8 cellular contexts compared by ENCODE assay signal in the genomic region with DNA sequence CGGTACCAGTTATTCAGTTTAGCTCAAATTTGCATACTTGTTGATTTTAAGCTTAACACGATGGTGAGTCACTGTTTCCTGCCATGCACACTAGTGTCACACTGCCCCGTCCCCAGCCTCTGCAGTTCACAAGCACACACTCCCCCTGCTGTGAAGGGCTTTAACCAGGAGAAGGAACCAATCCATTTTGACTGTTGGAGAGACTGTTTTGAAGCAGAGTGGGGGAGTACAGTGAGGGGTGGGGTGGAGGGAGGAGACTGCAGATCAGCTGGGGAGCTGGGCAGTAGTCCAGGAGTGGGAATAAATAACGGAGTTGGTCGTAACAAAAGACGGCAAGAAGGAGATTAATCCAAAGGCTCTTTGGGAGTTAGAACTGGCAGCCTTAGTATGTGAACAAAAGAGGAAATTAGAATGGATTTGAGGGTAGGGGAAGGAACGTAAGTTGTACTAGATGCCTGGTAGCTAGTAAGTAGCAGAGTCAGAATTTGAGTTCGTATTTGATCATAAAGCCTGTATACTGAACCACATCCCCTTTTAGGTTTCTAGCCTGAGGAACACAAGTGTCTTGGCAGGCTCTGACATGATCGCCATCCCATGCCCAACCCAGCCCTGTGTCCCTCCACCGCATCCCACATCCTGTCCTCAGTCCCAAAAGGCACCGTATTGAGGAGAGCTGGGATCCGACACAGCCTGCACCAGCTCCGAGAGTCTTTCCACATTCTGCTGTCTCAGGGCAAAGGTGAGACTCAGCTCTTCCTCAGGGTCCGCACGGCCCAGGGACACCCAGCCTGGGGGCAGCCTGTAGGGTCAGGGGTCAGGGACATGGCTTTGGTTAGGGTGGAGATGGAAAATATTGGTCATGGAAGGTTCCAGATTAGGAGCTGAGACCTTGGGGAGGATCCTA. TPM values are rescaled to one million over a fixed set of nuclear protein-coding genes. Genes with fewer than 3 reads are reported as not detected.
DNase-seq lines count a peak whose midpoint lies in the region; ATAC-seq, FAIRE-seq and TF ChIP-seq lines count a peak whose summit lies in the region.

No MANE protein-coding gene starts in this region.

- WGBS in stomach, 5 donors: 8 to 11% (median 9%) methylated on average over 14 to 15 of the region's 15 CpGs

- H3K27ac ChIP-seq in MM.1S (ENCODE audit: low read length): no peak overlapping the region
- H3K27ac ChIP-seq in stomach: peak overlapping the region; percentile 60 to 95 (median 86)

- H3K4me1 ChIP-seq in MM.1S (ENCODE audit: low read length) (peaks cover 19% of the 10 kb centered on the region; the same call in 1 of the 2 replicates), stomach (peaks cover 15 to 36% (median 24%) of the 10 kb centered on the region in 4 donors)

- peak overlapping the region; percentile 74 for H3K9ac ChIP-seq in MM.1S (ENCODE audit: low read length)

- H3K27me3 Mint-ChIP-seq in activated CD8-positive, alpha-beta T cell treated with anti-CD3 and anti-CD28 coated beads for 36 hours: no peaks in the 10 kb centered on the region

- POLR2A ChIA-PET in activated CD8-positive, alpha-beta T cell treated with anti-CD3 and anti-CD28 coated beads for 36 hours (lab: Charles Lee): interaction anchor here (0.7 to 3.3 kb wide), 15 partner anchors 9 to 308 kb away, joined by 3 to 20 read pairs (median 5); a partner anchor contains a TSS

- H3K9me3 Mint-ChIP-seq in activated CD8-positive, alpha-beta T cell treated with anti-CD3 and anti-CD28 coated beads for 36 hours: no peaks in the 10 kb centered on the region

- peak; percentile 92 for FAIRE-seq in endometrium (lab: Jason Lieb, UNC)

- ATAC-seq in GM18502 (IDR thresholded peaks at IDR 0.05; ENCODE audit: poor library complexity, unreplicated experiment): peak; percentile 18
- peak; percentile 46 for ATAC-seq in activated CD8-positive, alpha-beta T cell treated with anti-CD3 and anti-CD28 coated beads for 36 hours
- no peak for ATAC-seq in HG03025 (IDR thresholded peaks at IDR 0.05; ENCODE audit: low FRiP score, unreplicated experiment)
- no peak for ATAC-seq in GM18858 (IDR thresholded peaks at IDR 0.05; ENCODE audit: unreplicated experiment)

- H3K36me3 Mint-ChIP-seq in activated CD8-positive, alpha-beta T cell treated with anti-CD3 and anti-CD28 coated beads for 36 hours (ENCODE audit: low read depth): peaks cover 6% of the 10 kb centered on the region

- H3K27me3 ChIP-seq in MM.1S (replicated peaks; ENCODE audit: insufficient read depth, low read length) (no peaks in the 10 kb centered on the region), stomach (no peaks in the 10 kb centered on the region)

- H3K9me2 ChIP-seq in MM.1S (replicated peaks; ENCODE audit: insufficient read depth, low read length): no peaks in the 10 kb centered on the region

- no peak overlapping the region for H3K27ac Mint-ChIP-seq in activated CD8-positive, alpha-beta T cell treated with anti-CD3 and anti-CD28 coated beads for 36 hours

- H3K36me3 ChIP-seq in MM.1S (replicated peaks; ENCODE audit: insufficient read depth, low read length) (no peaks in the 10 kb centered on the region), stomach (peaks cover 22 to 44% (median 37%) of the 10 kb centered on the region in 4 donors)

- TF ChIP-seq CTCF in MM.1S (IDR thresholded peaks at IDR 0.05; ENCODE audit: low read length) (no peak), stomach (IDR thresholded peaks at IDR 0.05) (no peak)
- TF ChIP-seq CTCF in activated CD8-positive, alpha-beta T cell treated with anti-CD3 and anti-CD28 coated beads for 36 hours (IDR thresholded peaks at IDR 0.05): no peak

- peak overlapping the region; percentile 78 for H2AFZ ChIP-seq in MM.1S (ENCODE audit: low read length)

- DNase-seq in MM.1S (no peak), mucosa of gallbladder (ENCODE audit: low spot score) (peak; percentile 33), stomach (peak; percentile 49)
- DNase-seq in activated CD8-positive, alpha-beta T cell treated with anti-CD3 and anti-CD28 coated beads for 36 hours: peak; percentile 80

- H3K9me3 ChIP-seq in MM.1S (replicated peaks; ENCODE audit: insufficient read depth, low read length) (no peaks in the 10 kb centered on the region), stomach (no peaks in the 10 kb centered on the region)

- no peak for TF ChIP-seq EP300 in stomach (IDR thresholded peaks at IDR 0.05)

- intact Hi-C loops in activated CD8-positive, alpha-beta T cell treated with anti-CD3 and anti-CD28 coated beads for 36 hours (cut with micrococcal nuclease): loop anchor here (10.0 kb wide), 1 partner anchor 126 kb away; no protein-coding TSS in a partner anchor
- intact Hi-C loops in stomach (cut with DNase I; ENCODE audit: low total_unique reads): no loop called here

- peaks cover 3% of the 10 kb centered on the region for H3K4me1 Mint-ChIP-seq in activated CD8-positive, alpha-beta T cell treated with anti-CD3 and anti-CD28 coated beads for 36 hours (ENCODE audit: low read depth)

- H3K79me2 ChIP-seq in MM.1S (ENCODE audit: low read length): peaks cover 14% of the 10 kb centered on the region

- H3K4me2 ChIP-seq in MM.1S (ENCODE audit: low read depth, low read length): peak overlapping the region; percentile 98

- CTCF ChIA-PET in activated CD8-positive, alpha-beta T cell treated with anti-CD3 and anti-CD28 coated beads for 36 hours (lab: Charles Lee): interaction anchor here (0.6 to 2.7 kb wide), 15 partner anchors 11 to 239 kb away, joined by 3 to 23 read pairs (median 4); a partner anchor contains a TSS

- TF ChIP-seq POLR2A in stomach (IDR thresholded peaks at IDR 0.05): no peak

- no peaks in the 10 kb centered on the region for H4K20me1 ChIP-seq in MM.1S (ENCODE audit: insufficient read depth, low read length)

- H3K4me3 Mint-ChIP-seq in activated CD8-positive, alpha-beta T cell treated with anti-CD3 and anti-CD28 coated beads for 36 hours: no peak overlapping the region

- no peaks in the 10 kb centered on the region for H3F3A ChIP-seq in MM.1S (ENCODE audit: insufficient read depth, low read length)

- peak overlapping the region; percentile 77 for H3K4me3 ChIP-seq in MM.1S (ENCODE audit: low read length)
- peak overlapping the region; percentile 70 to 83 (median 74) for H3K4me3 ChIP-seq in stomach

RNA-seq across cellular contexts. Expression of a gene that starts 0.9 kb away (rescaled TPM):
- total RNA-seq in activated CD8-positive, alpha-beta T cell treated with anti-CD3 and anti-CD28 coated beads for 36 hours: 10 to 100 TPM; 28.1 to 31.4 TPM
- 161 TPM for total RNA-seq in mucosa of gallbladder
- total RNA-seq in stomach: 100 to 1,000 TPM in 1 of 5 donors, 10 to 100 TPM in 4; 45.9 to 213 (median 91.5) TPM
- polyA plus RNA-seq in stomach: 10 to 100 TPM; 11.9 to 32.8 (median 26.1) TPM

RNA-seq across cellular contexts. Expression of a gene that starts 6.4 kb away (rescaled TPM):
- total RNA-seq in activated CD8-positive, alpha-beta T cell treated with anti-CD3 and anti-CD28 coated beads for 36 hours: 100 to 1,000 TPM; 151 to 160 TPM
- total RNA-seq in mucosa of gallbladder: 142 TPM
- total RNA-seq in stomach: 100 to 1,000 TPM in 4 of 5 donors, 10 to 100 TPM in 1; 15.8 to 234 (median 163) TPM
- polyA plus RNA-seq in stomach: 100 to 1,000 TPM; 115 to 160 (median 154) TPM

RNA-seq across cellular contexts. Expression of a gene that starts 14.8 kb away (rescaled TPM):
- 10 to 100 TPM; 70.6 to 71.7 TPM for total RNA-seq in activated CD8-positive, alpha-beta T cell treated with anti-CD3 and anti-CD28 coated beads for 36 hours
- total RNA-seq in mucosa of gallbladder (261 TPM), stomach (100 to 1,000 TPM in 4 of 5 donors, 10 to 100 TPM in 1; 60.0 to 308 (median 123) TPM)
- polyA plus RNA-seq in stomach: 100 to 1,000 TPM; 123 to 138 (median 124) TPM

RNA-seq across cellular contexts. Expression of a gene that starts 15.0 kb away (rescaled TPM):
- 10 to 100 TPM; 39.6 to 43.1 TPM for total RNA-seq in activated CD8-positive, alpha-beta T cell treated with anti-CD3 and anti-CD28 coated beads for 36 hours
- total RNA-seq in mucosa of gallbladder: 25.8 TPM
- 10 to 100 TPM in 2 of 5 donors, 1 to 10 TPM in 3; 1.8 to 22.6 (median 7.6) TPM for total RNA-seq in stomach
- polyA plus RNA-seq in stomach: 10 to 100 TPM; 16.5 to 23.1 (median 18.0) TPM

RNA-seq across cellular contexts. Expression of a gene that starts 37.2 kb away (rescaled TPM):
- 1 to 10 TPM; 1.6 TPM for total RNA-seq in activated CD8-positive, alpha-beta T cell treated with anti-CD3 and anti-CD28 coated beads for 36 hours
- total RNA-seq in mucosa of gallbladder: 25.1 TPM
- total RNA-seq in stomach: 10 to 100 TPM in 4 of 5 donors, 1 to 10 TPM in 1; 9.9 to 22.8 (median 17.4) TPM
- 1 to 10 TPM in 2 of 3 donors, under 1 TPM in 1; 0.76 to 2.6 (median 1.6) TPM for polyA plus RNA-seq in stomach

Comparison
In these comparisons a context has a peak if more than half of its experiments do, and no peak if none do; other contexts are left out.
1. ATAC-seq: peak in GM18502 (single experiment) and activated CD8-positive, alpha-beta T cell treated with anti-CD3 and anti-CD28 coated beads for 36 hours (single experiment); none in HG03025 (single experiment) and GM18858 (single experiment).